ENCODE assay signal across 1 cellular context in genomic region chr11:67606477-67607295, GRCh38.
TF ChIP-seq lines count a peak whose summit lies in the region.

TSS of gene NDUFV1 (plus strand) at chr11:67606936. CDS start at chr11:67607005, 69 bp downstream.

TF ChIP-seq in HepG2, 621 proteins besides CTCF, POLR2A, EP300 and RAD21 (continued from another document and continues in another):
- peak; percentile 92; the same call in 1 of the 3 replicates for TF ChIP-seq MXI1 (IDR thresholded peaks at IDR 0.05; ENCODE audit: borderline replicate concordance, low read depth, low read length)
- peak; percentile 75; the same call in 1 of the 2 replicates for TF ChIP-seq ZBTB3 (CRISPR knock-in tag; IDR thresholded peaks at IDR 0.05; ENCODE audit: borderline replicate concordance, low read depth)
- TF ChIP-seq MIER3 (CRISPR knock-in tag; IDR thresholded peaks at IDR 0.05; ENCODE audit: borderline replicate concordance): peak; percentile 78; the same call in 1 of the 2 replicates
- TF ChIP-seq STAG1 (CRISPR knock-in tag; IDR thresholded peaks at IDR 0.05): peak; percentile 67
- TF ChIP-seq HNF1A (IDR thresholded peaks at IDR 0.05; ENCODE audit: low read depth): no peak
- peak; percentile 74; the same call in 1 of the 2 replicates for TF ChIP-seq HNF1A (CRISPR knock-in tag; IDR thresholded peaks at IDR 0.05; ENCODE audit: borderline replicate concordance)
- TF ChIP-seq PAF1 (CRISPR knock-in tag; IDR thresholded peaks at IDR 0.05): no peak
- no peak; the same call in 1 of the 2 replicates for TF ChIP-seq DMAP1 (CRISPR knock-in tag; IDR thresholded peaks at IDR 0.05)
- peak; percentile 65 for TF ChIP-seq YY1 (IDR thresholded peaks at IDR 0.05; ENCODE audit: insufficient read depth, insufficient replicate concordance, low read depth, low read length)
- 0 out of 2 replicates have a peak, but pooled peaks have one; percentile 59 for TF ChIP-seq MED13 (CRISPR knock-in tag; IDR thresholded peaks at IDR 0.05)
- peak; percentile 43; the same call in 1 of the 2 replicates for TF ChIP-seq ZNF225 (CRISPR knock-in tag; IDR thresholded peaks at IDR 0.05)
- no peak for TF ChIP-seq RBM22 (optimal IDR thresholded peaks at IDR 0.05; ENCODE audit: low read length)
- no peak for TF ChIP-seq TERF1 (CRISPR knock-in tag; IDR thresholded peaks at IDR 0.05)
- TF ChIP-seq KLF9 (CRISPR knock-in tag; IDR thresholded peaks at IDR 0.05; ENCODE audit: low read depth): no peak
- no peak for TF ChIP-seq ZNF431 (CRISPR knock-in tag; IDR thresholded peaks at IDR 0.05; ENCODE audit: borderline replicate concordance, low read depth)
- peak; percentile 32 for TF ChIP-seq SKI (IDR thresholded peaks at IDR 0.05; ENCODE audit: partially characterized antibody)
- TF ChIP-seq, protein P1, sequence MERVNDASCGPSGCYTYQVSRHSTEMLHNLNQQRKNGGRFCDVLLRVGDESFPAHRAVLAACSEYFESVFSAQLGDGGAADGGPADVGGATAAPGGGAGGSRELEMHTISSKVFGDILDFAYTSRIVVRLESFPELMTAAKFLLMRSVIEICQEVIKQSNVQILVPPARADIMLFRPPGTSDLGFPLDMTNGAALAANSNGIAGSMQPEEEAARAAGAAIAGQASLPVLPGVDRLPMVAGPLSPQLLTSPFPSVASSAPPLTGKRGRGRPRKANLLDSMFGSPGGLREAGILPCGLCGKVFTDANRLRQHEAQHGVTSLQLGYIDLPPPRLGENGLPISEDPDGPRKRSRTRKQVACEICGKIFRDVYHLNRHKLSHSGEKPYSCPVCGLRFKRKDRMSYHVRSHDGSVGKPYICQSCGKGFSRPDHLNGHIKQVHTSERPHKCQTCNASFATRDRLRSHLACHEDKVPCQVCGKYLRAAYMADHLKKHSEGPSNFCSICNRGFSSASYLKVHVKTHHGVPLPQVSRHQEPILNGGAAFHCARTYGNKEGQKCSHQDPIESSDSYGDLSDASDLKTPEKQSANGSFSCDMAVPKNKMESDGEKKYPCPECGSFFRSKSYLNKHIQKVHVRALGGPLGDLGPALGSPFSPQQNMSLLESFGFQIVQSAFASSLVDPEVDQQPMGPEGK (CRISPR knock-in tag; IDR thresholded peaks at IDR 0.05): peak; percentile 48
- TF ChIP-seq ZNF639 (CRISPR knock-in tag; conservative IDR thresholded peaks at IDR 0.05): peak; percentile 57; the same call in 1 of the 2 replicates
- peak; percentile 82; the same call in 1 of the 2 replicates for TF ChIP-seq CENPT (CRISPR knock-in tag; IDR thresholded peaks at IDR 0.05; ENCODE audit: low read depth)
- peak; percentile 83 for TF ChIP-seq HCFC1 (IDR thresholded peaks at IDR 0.05; ENCODE audit: low read depth, low read length)
- no peak for TF ChIP-seq SOX13 (IDR thresholded peaks at IDR 0.05)
- TF ChIP-seq SOX13 (CRISPR knock-in tag; conservative IDR thresholded peaks at IDR 0.05 in 1 of 2, IDR thresholded peaks at IDR 0.05 in 1 of 2): no peak; a peak in 1 of 4 replicates
- TF ChIP-seq, protein P2, sequence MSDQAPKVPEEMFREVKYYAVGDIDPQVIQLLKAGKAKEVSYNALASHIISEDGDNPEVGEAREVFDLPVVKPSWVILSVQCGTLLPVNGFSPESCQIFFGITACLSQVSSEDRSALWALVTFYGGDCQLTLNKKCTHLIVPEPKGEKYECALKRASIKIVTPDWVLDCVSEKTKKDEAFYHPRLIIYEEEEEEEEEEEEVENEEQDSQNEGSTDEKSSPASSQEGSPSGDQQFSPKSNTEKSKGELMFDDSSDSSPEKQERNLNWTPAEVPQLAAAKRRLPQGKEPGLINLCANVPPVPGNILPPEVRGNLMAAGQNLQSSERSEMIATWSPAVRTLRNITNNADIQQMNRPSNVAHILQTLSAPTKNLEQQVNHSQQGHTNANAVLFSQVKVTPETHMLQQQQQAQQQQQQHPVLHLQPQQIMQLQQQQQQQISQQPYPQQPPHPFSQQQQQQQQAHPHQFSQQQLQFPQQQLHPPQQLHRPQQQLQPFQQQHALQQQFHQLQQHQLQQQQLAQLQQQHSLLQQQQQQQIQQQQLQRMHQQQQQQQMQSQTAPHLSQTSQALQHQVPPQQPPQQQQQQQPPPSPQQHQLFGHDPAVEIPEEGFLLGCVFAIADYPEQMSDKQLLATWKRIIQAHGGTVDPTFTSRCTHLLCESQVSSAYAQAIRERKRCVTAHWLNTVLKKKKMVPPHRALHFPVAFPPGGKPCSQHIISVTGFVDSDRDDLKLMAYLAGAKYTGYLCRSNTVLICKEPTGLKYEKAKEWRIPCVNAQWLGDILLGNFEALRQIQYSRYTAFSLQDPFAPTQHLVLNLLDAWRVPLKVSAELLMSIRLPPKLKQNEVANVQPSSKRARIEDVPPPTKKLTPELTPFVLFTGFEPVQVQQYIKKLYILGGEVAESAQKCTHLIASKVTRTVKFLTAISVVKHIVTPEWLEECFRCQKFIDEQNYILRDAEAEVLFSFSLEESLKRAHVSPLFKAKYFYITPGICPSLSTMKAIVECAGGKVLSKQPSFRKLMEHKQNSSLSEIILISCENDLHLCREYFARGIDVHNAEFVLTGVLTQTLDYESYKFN (CRISPR knock-in tag; conservative IDR thresholded peaks at IDR 0.05): peak; percentile 56
- no peak for TF ChIP-seq ZC3H13 (CRISPR knock-in tag; IDR thresholded peaks at IDR 0.05)
- TF ChIP-seq NAIF1 (CRISPR knock-in tag; IDR thresholded peaks at IDR 0.05; ENCODE audit: borderline replicate concordance): no peak
- TF ChIP-seq, protein P3, sequence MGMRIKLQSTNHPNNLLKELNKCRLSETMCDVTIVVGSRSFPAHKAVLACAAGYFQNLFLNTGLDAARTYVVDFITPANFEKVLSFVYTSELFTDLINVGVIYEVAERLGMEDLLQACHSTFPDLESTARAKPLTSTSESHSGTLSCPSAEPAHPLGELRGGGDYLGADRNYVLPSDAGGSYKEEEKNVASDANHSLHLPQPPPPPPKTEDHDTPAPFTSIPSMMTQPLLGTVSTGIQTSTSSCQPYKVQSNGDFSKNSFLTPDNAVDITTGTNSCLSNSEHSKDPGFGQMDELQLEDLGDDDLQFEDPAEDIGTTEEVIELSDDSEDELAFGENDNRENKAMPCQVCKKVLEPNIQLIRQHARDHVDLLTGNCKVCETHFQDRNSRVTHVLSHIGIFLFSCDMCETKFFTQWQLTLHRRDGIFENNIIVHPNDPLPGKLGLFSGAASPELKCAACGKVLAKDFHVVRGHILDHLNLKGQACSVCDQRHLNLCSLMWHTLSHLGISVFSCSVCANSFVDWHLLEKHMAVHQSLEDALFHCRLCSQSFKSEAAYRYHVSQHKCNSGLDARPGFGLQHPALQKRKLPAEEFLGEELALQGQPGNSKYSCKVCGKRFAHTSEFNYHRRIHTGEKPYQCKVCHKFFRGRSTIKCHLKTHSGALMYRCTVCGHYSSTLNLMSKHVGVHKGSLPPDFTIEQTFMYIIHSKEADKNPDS (CRISPR knock-in tag; IDR thresholded peaks at IDR 0.05): no peak; the same call in 1 of the 2 replicates
- TF ChIP-seq HMGXB3 (CRISPR knock-in tag; IDR thresholded peaks at IDR 0.05; ENCODE audit: borderline replicate concordance): 0 out of 2 replicates have a peak, but pooled peaks have one; percentile 13
- TF ChIP-seq ZKSCAN8 (CRISPR knock-in tag; IDR thresholded peaks at IDR 0.05; ENCODE audit: borderline replicate concordance): peak; percentile 63; the same call in 1 of the 2 replicates
- TF ChIP-seq CHCHD3 (CRISPR knock-in tag; IDR thresholded peaks at IDR 0.05): no peak
- 0 out of 2 replicates have a peak, but pooled peaks have one; percentile 22 for TF ChIP-seq PRDM10 (CRISPR knock-in tag; IDR thresholded peaks at IDR 0.05; ENCODE audit: low read depth)
- no peak for TF ChIP-seq ARID2 (CRISPR knock-in tag; IDR thresholded peaks at IDR 0.05; ENCODE audit: borderline replicate concordance)
- peak; percentile 96 for TF ChIP-seq CREM (IDR thresholded peaks at IDR 0.05)
- peak; percentile 88 for TF ChIP-seq CREM (CRISPR knock-in tag; IDR thresholded peaks at IDR 0.05)
